In the genomic region with DNA sequence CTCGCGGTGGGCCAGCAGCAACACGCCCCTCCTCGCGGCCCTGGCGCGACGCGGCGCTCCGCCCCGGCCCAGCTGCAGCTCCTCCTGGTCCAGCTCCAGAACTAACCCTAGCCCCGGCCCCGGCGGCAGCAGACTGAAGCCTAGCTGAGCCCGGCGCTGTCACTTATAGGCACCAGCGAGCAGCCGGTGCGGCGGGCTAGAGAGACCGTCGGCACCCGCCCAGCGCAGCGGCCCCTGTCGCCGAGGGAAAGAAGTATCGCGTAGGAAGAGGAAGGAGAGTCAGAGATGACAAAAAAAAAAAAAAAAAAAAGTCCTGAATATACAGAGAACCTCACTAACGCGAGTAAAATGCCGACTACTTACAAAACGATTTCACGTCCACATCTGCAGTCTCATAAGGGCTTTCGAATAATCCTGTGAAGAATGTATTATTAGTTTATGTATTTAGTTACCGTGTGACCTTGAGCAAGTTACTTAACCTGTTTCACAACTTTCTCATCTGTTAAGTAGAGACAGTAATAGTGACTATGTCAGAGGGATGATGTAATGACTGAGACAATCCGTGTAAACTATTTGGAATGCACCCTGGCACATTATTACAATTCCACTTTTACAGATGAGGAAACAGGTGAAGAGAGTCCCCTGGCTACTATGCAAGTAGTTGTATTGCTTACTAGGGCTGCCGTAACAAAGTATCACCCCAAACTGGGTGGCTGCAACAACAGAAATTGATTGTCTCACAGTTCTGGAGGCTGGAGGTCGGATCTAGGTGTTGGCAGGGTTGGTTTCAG, we compare ENCODE assay signal across 8 cellular contexts. TPM values are rescaled to one million over a fixed set of nuclear protein-coding genes. Genes with fewer than 3 reads are reported as not detected.
DNase-seq lines count a peak whose midpoint lies in the region; ATAC-seq, FAIRE-seq and TF ChIP-seq lines count a peak whose summit lies in the region.

TSS of gene SLC9A1 (minus strand) at position 135 of the 791 bp plus-strand sequence. CDS start 791 bp downstream, outside the sequence.

- H3K9ac ChIP-seq in HUES6 (ENCODE audit: low read length) = peak within 1 kb of the TSS; percentile 91

- no peaks in the 10 kb centered on the region for H3K27me3 ChIP-seq in HUES6 (ENCODE audit: control insufficient read depth, insufficient read depth, low read length)

- H3K4me3 ChIP-seq in HUES6 (ENCODE audit: low read depth, low read length) = peak within 1 kb of the TSS; percentile 79

- ATAC-seq in GM21390 (IDR thresholded peaks at IDR 0.05; ENCODE audit: unreplicated experiment) = peak; percentile 79

- peaks cover 30% of the 10 kb centered on the region for H3K4me1 ChIP-seq in HUES6 (ENCODE audit: control insufficient read depth, insufficient read depth, low read length)

- no peaks in the 10 kb centered on the region for H3K9me3 ChIP-seq in HUES6 (ENCODE audit: control insufficient read depth, insufficient read depth, low read depth, low read length)

- TF ChIP-seq CTCF in D721Med (IDR thresholded peaks at IDR 0.05; ENCODE audit: insufficient read depth, missing control alignments) = peak; percentile 80

- no peak for FAIRE-seq in D721Med (lab: Jason Lieb, UNC)

- H3K27ac ChIP-seq in HUES6 (ENCODE audit: low read depth, low read length) (peak within 1 kb of the TSS; percentile 58; the same call in 1 of the 2 replicates), epithelial cell of prostate (peak within 1 kb of the TSS; percentile 90)

- no peaks in the 10 kb centered on the region for H3K36me3 ChIP-seq in HUES6 (ENCODE audit: control insufficient read depth, insufficient read depth, low read length)

- DNase-seq in D721Med (ENCODE audit: insufficient read length, low spot score) = peak; percentile 31
- peak; percentile 96 for DNase-seq in OCI-M1 (lab: John Stamatoyannopoulos, UW)
- peak; percentile 85 for DNase-seq in activated T-cell treated with anti-CD3 and anti-CD28 coated beads for 4 hours
- DNase-seq in epithelial cell of prostate (ENCODE audit: low read depth, low spot score) = peak; percentile 84
- peak; percentile 95 for DNase-seq in mucosa of gallbladder (ENCODE audit: low spot score)
- peak; percentile 94 for DNase-seq in stimulated activated CD8-positive, alpha-beta memory T cell treated with anti-CD3 and anti-CD28 coated beads, Interleukin-4, amount 100 ng/mL, for 48 hours

RNA-seq across cellular contexts. Expression of gene SLC9A1, which starts in this region (rescaled TPM):
- 170 TPM for total RNA-seq in mucosa of gallbladder

Comparison
In these comparisons a context has a peak if more than half of its experiments do, and no peak if none do; other contexts are left out.
1. Peak in every context shown above with its lines: DNase-seq, ATAC-seq, H3K4me3 ChIP-seq and H3K27ac ChIP-seq.
2. DNase-seq: peak in every context shown above with its lines; median percentile 96 in OCI-M1; 95 in mucosa of gallbladder; 94 in stimulated activated CD8-positive, alpha-beta memory T cell treated with anti-CD3 and anti-CD28 coated beads, Interleukin-4, amount 100 ng/mL, for 48 hours; 85 in activated T-cell treated with anti-CD3 and anti-CD28 coated beads for 4 hours; 84 in epithelial cell of prostate; 31 in D721Med.